In genomic region chr2:113863166-113863565, GRCh38 we compare ENCODE assay signal across 1 cellular context.
TF ChIP-seq lines count a peak whose summit lies in the region.

No MANE protein-coding gene starts in this region.

TF ChIP-seq in GM12878, 131 proteins besides CTCF, POLR2A, EP300 and RAD21:
- TF ChIP-seq, protein P1, sequence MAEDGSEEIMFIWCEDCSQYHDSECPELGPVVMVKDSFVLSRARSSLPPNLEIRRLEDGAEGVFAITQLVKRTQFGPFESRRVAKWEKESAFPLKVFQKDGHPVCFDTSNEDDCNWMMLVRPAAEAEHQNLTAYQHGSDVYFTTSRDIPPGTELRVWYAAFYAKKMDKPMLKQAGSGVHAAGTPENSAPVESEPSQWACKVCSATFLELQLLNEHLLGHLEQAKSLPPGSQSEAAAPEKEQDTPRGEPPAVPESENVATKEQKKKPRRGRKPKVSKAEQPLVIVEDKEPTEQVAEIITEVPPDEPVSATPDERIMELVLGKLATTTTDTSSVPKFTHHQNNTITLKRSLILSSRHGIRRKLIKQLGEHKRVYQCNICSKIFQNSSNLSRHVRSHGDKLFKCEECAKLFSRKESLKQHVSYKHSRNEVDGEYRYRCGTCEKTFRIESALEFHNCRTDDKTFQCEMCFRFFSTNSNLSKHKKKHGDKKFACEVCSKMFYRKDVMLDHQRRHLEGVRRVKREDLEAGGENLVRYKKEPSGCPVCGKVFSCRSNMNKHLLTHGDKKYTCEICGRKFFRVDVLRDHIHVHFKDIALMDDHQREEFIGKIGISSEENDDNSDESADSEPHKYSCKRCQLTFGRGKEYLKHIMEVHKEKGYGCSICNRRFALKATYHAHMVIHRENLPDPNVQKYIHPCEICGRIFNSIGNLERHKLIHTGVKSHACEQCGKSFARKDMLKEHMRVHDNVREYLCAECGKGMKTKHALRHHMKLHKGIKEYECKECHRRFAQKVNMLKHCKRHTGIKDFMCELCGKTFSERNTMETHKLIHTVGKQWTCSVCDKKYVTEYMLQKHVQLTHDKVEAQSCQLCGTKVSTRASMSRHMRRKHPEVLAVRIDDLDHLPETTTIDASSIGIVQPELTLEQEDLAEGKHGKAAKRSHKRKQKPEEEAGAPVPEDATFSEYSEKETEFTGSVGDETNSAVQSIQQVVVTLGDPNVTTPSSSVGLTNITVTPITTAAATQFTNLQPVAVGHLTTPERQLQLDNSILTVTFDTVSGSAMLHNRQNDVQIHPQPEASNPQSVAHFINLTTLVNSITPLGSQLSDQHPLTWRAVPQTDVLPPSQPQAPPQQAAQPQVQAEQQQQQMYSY (CRISPR knock-in tag; IDR thresholded peaks at IDR 0.05), result no peak
- no peak for TF ChIP-seq ZSCAN29 (IDR thresholded peaks at IDR 0.05)
- TF ChIP-seq FOS (IDR thresholded peaks at IDR 0.05; ENCODE audit: borderline replicate concordance, extremely low read depth, insufficient read length), result no peak
- TF ChIP-seq NFYA (IDR thresholded peaks at IDR 0.05; ENCODE audit: borderline replicate concordance, low read depth, low read length), result no peak
- no peak for TF ChIP-seq TBL1XR1 (IDR thresholded peaks at IDR 0.05; ENCODE audit: low read depth, low read length)
- no peak for TF ChIP-seq TCF12 (IDR thresholded peaks at IDR 0.05; ENCODE audit: low read depth, low read length)
- TF ChIP-seq MTA3 (IDR thresholded peaks at IDR 0.05; ENCODE audit: borderline replicate concordance, low read length), result no peak
- TF ChIP-seq CBX5 (IDR thresholded peaks at IDR 0.05; ENCODE audit: low read depth), result no peak
- no peak for TF ChIP-seq SMAD5 (IDR thresholded peaks at IDR 0.05; ENCODE audit: low read depth)
- TF ChIP-seq CEBPZ (IDR thresholded peaks at IDR 0.05; ENCODE audit: low read depth, low read length), result no peak
- TF ChIP-seq IKZF2 (IDR thresholded peaks at IDR 0.05), result no peak
- no peak for TF ChIP-seq ASH2L (IDR thresholded peaks at IDR 0.05; ENCODE audit: borderline replicate concordance, low read depth)
- no peak for TF ChIP-seq PML (IDR thresholded peaks at IDR 0.05; ENCODE audit: low read length)
